In the genomic region with DNA sequence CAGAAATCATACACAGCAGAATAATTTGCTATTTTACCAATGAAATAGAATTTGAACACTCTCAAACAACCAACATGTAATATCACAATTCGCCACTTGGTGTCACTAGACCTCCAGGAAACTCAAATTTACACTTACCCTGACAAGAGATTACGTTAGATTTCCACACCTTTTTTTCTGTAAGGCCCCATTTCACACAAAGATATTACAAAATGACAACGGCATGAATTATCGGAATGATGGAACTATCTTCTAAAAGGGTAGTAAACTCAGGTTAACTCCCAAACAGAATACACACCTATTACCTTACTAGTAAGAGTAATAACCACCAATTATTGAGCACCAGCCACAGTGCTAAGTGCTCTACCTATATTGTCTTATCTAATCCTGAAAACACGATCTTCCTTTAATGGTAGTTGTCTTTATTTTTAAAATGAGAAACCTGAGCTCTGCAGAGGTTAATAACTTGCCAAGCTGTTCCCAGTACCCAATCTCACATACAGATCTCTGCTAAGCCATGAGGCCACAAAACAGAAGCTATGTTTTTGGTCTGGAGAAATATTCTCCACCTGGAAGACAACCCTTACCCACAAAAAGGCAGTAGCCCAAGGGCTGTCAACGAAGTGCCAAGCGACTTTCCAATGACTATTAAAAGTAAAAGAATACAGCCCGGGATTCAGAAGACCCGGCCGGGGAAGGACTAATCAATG, we compare ENCODE assay signal across 9 cellular contexts.
DNase-seq lines count a peak whose midpoint lies in the region; ATAC-seq, FAIRE-seq and TF ChIP-seq lines count a peak whose summit lies in the region.
"Had no signal": no experiment of that assay in that cellular context is flagged by ENCODE, and none has a peak within 500 bp of the region (broad histone marks: within the 10 kb centered on the region; RNA-seq: fewer than 3 reads in every experiment).

No MANE protein-coding gene starts in this region.

- CTCF ChIA-PET in HEK293T (lab: Yijun Ruan, JAX) = interaction anchor here (0.6 to 1.8 kb wide), 5 partner anchors 231 to 304 kb away, joined by 4 to 5 read pairs (median 5); no protein-coding TSS in a partner anchor

- no peaks in the 10 kb centered on the region for H3K36me3 ChIP-seq in astrocyte (ENCODE audit: insufficient read depth, low read length)
- H3K36me3 ChIP-seq in small intestine (ENCODE audit: control insufficient read depth in 2 of 2, insufficient read depth in 2 of 2, low read length in 2 of 2) = no peaks in the 10 kb centered on the region

- H3K4me2 ChIP-seq in astrocyte (ENCODE audit: low read length) = peak overlapping the region; percentile 62

- DNase-seq in NCI-H2029 treated with DMSO at 0.1 percent for 48 hours (lab: John Stamatoyannopoulos, UW) (peak; percentile 35), NCI-H2029 (lab: John Stamatoyannopoulos, UW) (no peak), HEK293T (ENCODE audit: extremely low spot score) (peak; percentile 31), NCI-H2227 treated with DMSO at 0.1 percent for 48 hours (lab: John Stamatoyannopoulos, UW) (peak; percentile 59), astrocyte (ENCODE audit: low read depth) (peak; percentile 47), hepatic stellate cell (ENCODE audit: low spot score) (peak; percentile 23), small intestine (peak; percentile 33)

- H3K27me3 Mint-ChIP-seq in astrocyte (ENCODE audit: low read depth, unreplicated experiment) = peaks cover 3% of the 10 kb centered on the region
- H3K27me3 Mint-ChIP-seq: CD8-positive, alpha-beta memory T cell had no signal

- H3K4me3 Mint-ChIP-seq in astrocyte (ENCODE audit: unreplicated experiment) = no peak overlapping the region
- H3K4me3 Mint-ChIP-seq: CD8-positive, alpha-beta memory T cell had no signal

- H3K4me3 ChIP-seq in astrocyte (ENCODE audit: insufficient read depth, low read depth, low read length) (no peak overlapping the region), small intestine (ENCODE audit: low read depth in 1 of 2, low read length in 2 of 2) (no peak overlapping the region)

- no peaks in the 10 kb centered on the region for H3K79me2 ChIP-seq in astrocyte (ENCODE audit: insufficient read depth, low read length)

- peaks cover 4% of the 10 kb centered on the region for H3K9me3 ChIP-seq in astrocyte (ENCODE audit: insufficient read depth, low read depth, low read length)
- no peaks in the 10 kb centered on the region for H3K9me3 ChIP-seq in small intestine (ENCODE audit: control insufficient read depth, low read depth)

- ATAC-seq in GM21737 (IDR thresholded peaks at IDR 0.05; ENCODE audit: unreplicated experiment) = no peak

- H3K27ac Mint-ChIP-seq in astrocyte (ENCODE audit: unreplicated experiment) = peak overlapping the region; percentile 49
- H3K27ac Mint-ChIP-seq: CD8-positive, alpha-beta memory T cell had no signal

- no peaks in the 10 kb centered on the region for H3K27me3 ChIP-seq in astrocyte (ENCODE audit: insufficient read depth, low read length)
- H3K27me3 ChIP-seq in small intestine (ENCODE audit: control insufficient read depth in 2 of 2, insufficient read depth in 2 of 2, low read length in 2 of 2) = no peaks in the 10 kb centered on the region

- FAIRE-seq in astrocyte (lab: Jason Lieb, UNC) = peak; percentile 91
- FAIRE-seq in small intestine (lab: Jason Lieb, UNC) = peak; percentile 30

- H3K9me3 Mint-ChIP-seq in astrocyte (ENCODE audit: unreplicated experiment) = peaks cover 21% of the 10 kb centered on the region

- POLR2A ChIA-PET in HEK293T (lab: Yijun Ruan, JAX) = no interaction called here

- H3K9ac ChIP-seq in astrocyte (ENCODE audit: low read length) = peak overlapping the region; percentile 67

- H3K36me3 Mint-ChIP-seq in astrocyte (ENCODE audit: low read depth, unreplicated experiment) = no peaks in the 10 kb centered on the region
- H3K36me3 Mint-ChIP-seq: CD8-positive, alpha-beta memory T cell had no signal

- WGBS in small intestine, 3 donors = 42 to 47% (median 46%) methylated on average over 10 of the region's 10 CpGs

- H3K4me1 ChIP-seq in astrocyte (ENCODE audit: insufficient read depth, low read length) (peaks cover 14% of the 10 kb centered on the region), small intestine (ENCODE audit: control insufficient read depth in 2 of 2, insufficient read depth in 1 of 2, low read depth in 1 of 2, low read length in 1 of 2) (no peaks in the 10 kb centered on the region)

- H2AFZ ChIP-seq in astrocyte (ENCODE audit: low read depth, low read length) = no peak overlapping the region

- H4K20me1 ChIP-seq in astrocyte (ENCODE audit: insufficient read depth, low read length) = no peaks in the 10 kb centered on the region

- H3K27ac ChIP-seq in astrocyte (ENCODE audit: low read depth, low read length) (peak overlapping the region; percentile 79), small intestine (ENCODE audit: low read depth in 1 of 2, low read length in 1 of 2) (peak overlapping the region in 1 of 2 donors; percentile 63)

- peaks cover 8% of the 10 kb centered on the region for H3K4me1 Mint-ChIP-seq in astrocyte (ENCODE audit: low read depth, unreplicated experiment)
- H3K4me1 Mint-ChIP-seq: CD8-positive, alpha-beta memory T cell had no signal

- peak; percentile 80 for TF ChIP-seq CTCF in astrocyte (IDR thresholded peaks at IDR 0.05; ENCODE audit: insufficient read depth, low read depth, low read length)

TF ChIP-seq in HEK293T, 16 proteins besides CTCF, POLR2A, EP300 and RAD21:
- no peak for TF ChIP-seq TARDBP (IDR thresholded peaks at IDR 0.05)
- TF ChIP-seq ELF4 (IDR thresholded peaks at IDR 0.05) = no peak
- no peak for TF ChIP-seq LEF1 (IDR thresholded peaks at IDR 0.05; ENCODE audit: borderline replicate concordance)
- no peak for TF ChIP-seq FOXK2 (IDR thresholded peaks at IDR 0.05)
- no peak for TF ChIP-seq FOXM1 (IDR thresholded peaks at IDR 0.05; ENCODE audit: borderline replicate concordance)
- TF ChIP-seq, protein P1, sequence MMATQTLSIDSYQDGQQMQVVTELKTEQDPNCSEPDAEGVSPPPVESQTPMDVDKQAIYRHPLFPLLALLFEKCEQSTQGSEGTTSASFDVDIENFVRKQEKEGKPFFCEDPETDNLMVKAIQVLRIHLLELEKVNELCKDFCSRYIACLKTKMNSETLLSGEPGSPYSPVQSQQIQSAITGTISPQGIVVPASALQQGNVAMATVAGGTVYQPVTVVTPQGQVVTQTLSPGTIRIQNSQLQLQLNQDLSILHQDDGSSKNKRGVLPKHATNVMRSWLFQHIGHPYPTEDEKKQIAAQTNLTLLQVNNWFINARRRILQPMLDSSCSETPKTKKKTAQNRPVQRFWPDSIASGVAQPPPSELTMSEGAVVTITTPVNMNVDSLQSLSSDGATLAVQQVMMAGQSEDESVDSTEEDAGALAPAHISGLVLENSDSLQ (IDR thresholded peaks at IDR 0.05) = no peak
- no peak for TF ChIP-seq BHLHE40 (IDR thresholded peaks at IDR 0.05; ENCODE audit: borderline replicate concordance)
- no peak for TF ChIP-seq FOXA1 (IDR thresholded peaks at IDR 0.05)
- no peak for TF ChIP-seq SP1 (IDR thresholded peaks at IDR 0.05)
- no peak for TF ChIP-seq CTBP1 (IDR thresholded peaks at IDR 0.05; ENCODE audit: borderline replicate concordance)
- no peak for TF ChIP-seq L3MBTL2 (conservative IDR thresholded peaks at IDR 0.05)
- TF ChIP-seq SUZ12 (IDR thresholded peaks at IDR 0.05) = no peak
- no peak for TF ChIP-seq NFRKB (IDR thresholded peaks at IDR 0.05)
- no peak for TF ChIP-seq ZNF384 (IDR thresholded peaks at IDR 0.05)
- TF ChIP-seq ARNT (IDR thresholded peaks at IDR 0.05) = no peak
- TF ChIP-seq HDGF (IDR thresholded peaks at IDR 0.05; ENCODE audit: borderline replicate concordance) = no peak
TF ChIP-seq in HEK293T: peak in this region for 0.
